Comparison of ENCODE assay signal across 2 cellular contexts in genomic region chr9:111304000-111304399, GRCh38. TPM values are rescaled to one million over a fixed set of nuclear protein-coding genes. Genes with fewer than 3 reads are reported as not detected.
"Had no signal": no experiment of that assay in that cellular context is flagged by ENCODE, and none has a peak within 500 bp of the region (broad histone marks: within the 10 kb centered on the region; RNA-seq: fewer than 3 reads in every experiment).

No MANE protein-coding gene starts in this region.

RNA-seq across cellular contexts. Expression of gene OR2K2, which starts 26.0 kb away (rescaled TPM):
- total RNA-seq: G401, GM12878 had no signal
